In the genomic region with DNA sequence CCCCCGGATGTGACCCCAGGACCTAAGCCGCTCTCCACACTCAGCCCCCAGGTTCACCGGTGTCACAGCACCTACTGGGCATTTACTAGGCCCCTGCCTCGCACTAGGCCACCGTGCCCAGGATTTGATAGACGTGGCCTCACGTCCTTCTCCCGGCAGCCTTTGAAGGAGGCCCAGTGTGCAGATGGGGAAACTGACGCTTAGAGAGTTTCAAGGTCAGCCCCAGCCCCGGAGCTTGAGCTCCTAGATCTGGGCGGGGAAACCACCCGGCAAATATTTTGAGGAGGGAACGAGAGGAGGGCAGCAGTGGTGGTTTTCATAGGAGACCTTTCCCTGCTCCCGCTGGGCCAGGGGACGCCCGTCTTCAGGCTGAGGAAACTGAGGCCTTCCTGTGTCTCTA, we compare ENCODE assay signal across 24 cellular contexts.
"Had no signal": no experiment of that assay in that cellular context is flagged by ENCODE, and none has a peak within 500 bp of the region (broad histone marks: within the 10 kb centered on the region; RNA-seq: fewer than 3 reads in every experiment).

No MANE protein-coding gene starts in this region.

- H3K4me1 ChIP-seq: breast epithelium, colonic mucosa, uterus had no signal

- H3K9me3 Mint-ChIP-seq: activated B cell treated with CpG ODN at 0.5 μM for 24 hours; activated naive CD8-positive, alpha-beta T cell treated with anti-CD3 and anti-CD28 coated beads for 36 hours; activated T-cell treated with anti-CD3 and anti-CD28 coated beads, Interleukin-2, amount 50 U/mL, for 4 hours; neural progenitor cell; T-cell had no signal

- ATAC-seq: activated CD4-positive, alpha-beta T cell treated with anti-CD3 and anti-CD28 coated beads for 36 hours; activated T-cell treated with anti-CD3 and anti-CD28 coated beads, Interleukin-2, amount 50 U/mL, for 4 hours; left ventricle myocardium superior; T-cell had no signal

- H3K4me2 ChIP-seq: neural progenitor cell had no signal

- H2AFZ ChIP-seq: neural progenitor cell had no signal

- H3K9me3 ChIP-seq: breast epithelium, colonic mucosa, esophagus muscularis mucosa, testis, uterus had no signal

- H3K36me3 Mint-ChIP-seq: activated naive CD8-positive, alpha-beta T cell treated with anti-CD3 and anti-CD28 coated beads for 36 hours; neural progenitor cell; T-cell had no signal

- H3K27me3 Mint-ChIP-seq: activated B cell treated with CpG ODN at 0.5 μM for 24 hours; activated CD4-positive, alpha-beta T cell treated with anti-CD3 and anti-CD28 coated beads for 36 hours; activated naive CD8-positive, alpha-beta T cell treated with anti-CD3 and anti-CD28 coated beads for 36 hours; progenitor cell of endocrine pancreas; T-cell had no signal

- H3K27me3 ChIP-seq: breast epithelium, colonic mucosa, dorsolateral prefrontal cortex, neural progenitor cell, testis, uterus had no signal

- H3K27ac ChIP-seq: breast epithelium, colonic mucosa, dorsolateral prefrontal cortex, esophagus muscularis mucosa, neural progenitor cell, testis, uterus had no signal

- DNase-seq: activated B cell treated with CpG ODN at 0.5 μM for 24 hours; activated CD4-positive, alpha-beta T cell treated with anti-CD3 and anti-CD28 coated beads for 36 hours; activated CD4-positive, alpha-beta T cell treated with anti-CD3 and anti-CD28 coated beads, Interleukin-2, amount 50 U/mL, for 4 hours; activated CD8-positive, alpha-beta memory T cell treated with anti-CD3 and anti-CD28 coated beads for 24 hours; activated CD8-positive, alpha-beta memory T cell treated with anti-CD3 and anti-CD28 coated beads, Interleukin-2, amount 50 U/mL, for 4 hours; activated naive CD4-positive, alpha-beta T cell treated with Interleukin-2 at 50 U/mL for 16 hours; activated naive CD8-positive, alpha-beta T cell treated with anti-CD3 and anti-CD28 coated beads for 36 hours; activated T-cell treated with anti-CD3 and anti-CD28 coated beads, Interleukin-2, amount 50 U/mL, for 4 hours; amniotic stem cell; colonic mucosa; dorsolateral prefrontal cortex; hippocampal formation; left ventricle myocardium superior; mammary epithelial cell; stimulated activated CD4-positive, alpha-beta T cell treated with anti-CD3 and anti-CD28 coated beads, Interleukin-12 subunit alpha, Interleukin-12 subunit beta, amount 100 ng/mL, for 4 hours; stimulated activated CD4-positive, alpha-beta T cell treated with anti-CD3 and anti-CD28 coated beads, Interleukin-4, amount 100 ng/mL, for 4 hours; T-cell; testis; trophoblast cell; uterus had no signal

- H3K4me3 Mint-ChIP-seq: activated B cell treated with CpG ODN at 0.5 μM for 24 hours; activated CD4-positive, alpha-beta T cell treated with anti-CD3 and anti-CD28 coated beads for 36 hours; activated naive CD8-positive, alpha-beta T cell treated with anti-CD3 and anti-CD28 coated beads for 36 hours; activated T-cell treated with anti-CD3 and anti-CD28 coated beads, Interleukin-2, amount 50 U/mL, for 4 hours; neural progenitor cell had no signal

- H3K9ac ChIP-seq: neural progenitor cell had no signal

- H3K36me3 ChIP-seq: breast epithelium, colonic mucosa, esophagus muscularis mucosa, neural progenitor cell, uterus had no signal

- H3K4me3 ChIP-seq: breast epithelium, colonic mucosa, dorsolateral prefrontal cortex, esophagus muscularis mucosa, neural progenitor cell, testis, uterus had no signal

- H3K27ac Mint-ChIP-seq: activated CD4-positive, alpha-beta T cell treated with anti-CD3 and anti-CD28 coated beads for 36 hours; activated naive CD8-positive, alpha-beta T cell treated with anti-CD3 and anti-CD28 coated beads for 36 hours; neural progenitor cell; progenitor cell of endocrine pancreas had no signal
